In the genomic region with DNA sequence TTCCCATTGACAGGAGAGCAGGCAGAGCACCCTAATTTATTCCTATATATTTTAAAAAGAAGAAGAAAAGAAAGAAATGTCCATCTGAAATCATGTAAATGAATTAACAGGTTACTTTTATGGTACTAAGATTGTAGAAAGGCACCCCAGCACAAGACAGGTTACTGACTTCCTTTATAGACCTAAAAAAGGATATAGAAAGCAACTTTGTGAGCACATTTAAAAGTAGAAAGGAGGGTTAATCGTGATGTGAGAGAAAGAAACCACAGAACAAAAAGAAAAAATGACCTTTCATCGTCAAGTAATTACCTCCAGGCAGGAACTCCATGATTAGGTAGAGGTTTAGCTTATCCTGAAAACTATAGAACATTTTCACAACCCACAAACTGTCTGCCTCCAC, we compare ENCODE assay signal across 23 cellular contexts. TPM values are rescaled to one million over a fixed set of nuclear protein-coding genes. Genes with fewer than 3 reads are reported as not detected.
DNase-seq lines count a peak whose midpoint lies in the region; ATAC-seq, FAIRE-seq and TF ChIP-seq lines count a peak whose summit lies in the region.
"Had no signal": no experiment of that assay in that cellular context is flagged by ENCODE, and none has a peak within 500 bp of the region (broad histone marks: within the 10 kb centered on the region; RNA-seq: fewer than 3 reads in every experiment).

No MANE protein-coding gene starts in this region.

- no peaks in the 10 kb centered on the region for H3K9me3 ChIP-seq in MM.1S (replicated peaks; ENCODE audit: insufficient read depth, low read length)
- H3K9me3 ChIP-seq in GM12878 (replicated peaks; ENCODE audit: control insufficient read depth, insufficient read depth, low read length), result no peaks in the 10 kb centered on the region
- H3K9me3 ChIP-seq: Caco-2, SK-N-SH had no signal

- DNase-seq in natural killer cell (no peak), MM.1S (peak; percentile 46), GM12878 (ENCODE audit: low read depth, low spot score) (no peak), GM12892 (ENCODE audit: insufficient read length) (no peak)
- no peak for DNase-seq in natural killer cell treated with Interleukin-12 subunit alpha and Interleukin-12 subunit beta and Interleukin-15 and Interleukin-18, amount 100 ng/mL, for 72 hours (ENCODE audit: low spot score)
- DNase-seq: ACHN, C1 segment of cervical spinal cord, Caco-2, DMS153, GF-D8, GM23248, HCEC 1CT, MV-4-11, NCI-H1694 treated with DMSO at 0.1 percent for 48 hours, NCI-H510A, NCI-H774, OCI-M1, SHP77 treated with DMSO at 0.1 percent for 48 hours, SK-N-SH had no signal

- H3K4me1 Mint-ChIP-seq in natural killer cell, result peaks cover 37% of the 10 kb centered on the region in 2 donors
- peaks cover 10 to 19% of the 10 kb centered on the region in 2 donors for H3K4me1 Mint-ChIP-seq in natural killer cell treated with Interleukin-12 subunit alpha and Interleukin-12 subunit beta and Interleukin-15 and Interleukin-18, amount 100 ng/mL, for 72 hours (ENCODE audit: low read depth in 2 of 2)

- peaks cover 48% of the 10 kb centered on the region for H3F3A ChIP-seq in MM.1S (ENCODE audit: insufficient read depth, low read length)

- in situ Hi-C loops in GM12878 (cut with MboI), result no loop called here

- peaks cover 14% of the 10 kb centered on the region for H3K36me3 Mint-ChIP-seq in natural killer cell
- peaks cover 8% of the 10 kb centered on the region for H3K36me3 Mint-ChIP-seq in natural killer cell treated with Interleukin-12 subunit alpha and Interleukin-12 subunit beta and Interleukin-15 and Interleukin-18, amount 100 ng/mL, for 72 hours

- H2AFZ ChIP-seq in MM.1S (ENCODE audit: low read length) (peak overlapping the region; percentile 21; the same call in 1 of the 2 replicates), GM12878 (ENCODE audit: control insufficient read depth, low read depth, low read length) (no peak overlapping the region)
- H2AFZ ChIP-seq: GM23248 had no signal

- H4K20me1 ChIP-seq in MM.1S (ENCODE audit: insufficient read depth, low read length) (no peaks in the 10 kb centered on the region), GM12878 (ENCODE audit: control insufficient read depth, insufficient read depth) (no peaks in the 10 kb centered on the region)

- H3K27ac ChIP-seq in MM.1S (ENCODE audit: low read length) (peak overlapping the region; percentile 82), GM12878 (ENCODE audit: control insufficient read depth, insufficient read depth) (no peak overlapping the region)
- H3K27ac ChIP-seq: GM23248 had no signal

- RAD21 ChIA-PET in GM12878 (lab: Charles Lee; ENCODE audit: unreplicated experiment), result no interaction called here

- 69% methylated on average over 2 of the region's 2 CpGs for WGBS in GM12878 (ENCODE audit: insufficient coverage, insufficient replicate concordance, low lambda C conversion rate, missing lambda C conversion rate)

- POLR2A ChIA-PET in GM12878 (lab: Charles Lee), result interaction anchor here (0.8 kb wide), 1 partner anchor 123 kb away, joined by 4 read pairs; no protein-coding TSS in a partner anchor

- H3K27me3 ChIP-seq in MM.1S (replicated peaks; ENCODE audit: insufficient read depth, low read length) (no peaks in the 10 kb centered on the region), GM12878 (replicated peaks in 1 of 2; ENCODE audit: control insufficient read depth in 2 of 2, insufficient read depth in 2 of 2, low read length in 1 of 2) (no peaks in the 10 kb centered on the region)

- H3K27ac Mint-ChIP-seq in natural killer cell, result peak overlapping the region; percentile 78 to 80
- H3K27ac Mint-ChIP-seq in natural killer cell treated with Interleukin-12 subunit alpha and Interleukin-12 subunit beta and Interleukin-15 and Interleukin-18, amount 100 ng/mL, for 72 hours, result peak overlapping the region in 1 of 2 donors; percentile 41

- CTCF ChIA-PET in GM12878 (lab: Yijun Ruan, JAX), result interaction anchor here (0.7 to 1.7 kb wide), 6 partner anchors 8 to 500 kb away, joined by 3 to 5 read pairs (median 4); no protein-coding TSS in a partner anchor

- H3K4me1 ChIP-seq in MM.1S (ENCODE audit: low read length) (peaks cover 62% of the 10 kb centered on the region), GM12878 (ENCODE audit: control insufficient read depth, insufficient read depth, low read length) (peaks cover 3% of the 10 kb centered on the region; the same call in 1 of the 2 replicates)

- no peak for ATAC-seq in natural killer cell
- no peak for ATAC-seq in natural killer cell treated with Interleukin-12 subunit alpha and Interleukin-12 subunit beta and Interleukin-15 and Interleukin-18, amount 100 ng/mL, for 72 hours
- ATAC-seq in GM12878, result no peak
- ATAC-seq in GM21619 (IDR thresholded peaks at IDR 0.05; ENCODE audit: unreplicated experiment), result no peak
- ATAC-seq in HG02763 (IDR thresholded peaks at IDR 0.05; ENCODE audit: unreplicated experiment), result no peak
- ATAC-seq: K562 had no signal

- peak overlapping the region; percentile 87 for H3K4me2 ChIP-seq in MM.1S (ENCODE audit: low read depth, low read length)
- no peak overlapping the region for H3K4me2 ChIP-seq in GM12878 (ENCODE audit: control insufficient read depth, insufficient read depth)
- H3K4me2 ChIP-seq: SK-N-SH had no signal

- SMC1A ChIA-PET in GM12878 (lab: Charles Lee; ENCODE audit: uncharacterized antibody, unreplicated experiment), result interaction anchor here (0.7 to 2.8 kb wide), 3 partner anchors 11 to 74 kb away, joined by 3 to 6 read pairs (median 4); no protein-coding TSS in a partner anchor

- H3K9ac ChIP-seq in MM.1S (ENCODE audit: low read length), result peak overlapping the region; percentile 49; the same call in 1 of the 2 replicates
- no peak overlapping the region for H3K9ac ChIP-seq in GM12878 (ENCODE audit: control insufficient read depth, insufficient read depth, low read length)
- H3K9ac ChIP-seq: GM23248, SK-N-SH had no signal

- TF ChIP-seq EP300 in GM12878 (IDR thresholded peaks at IDR 0.05; ENCODE audit: borderline replicate concordance in 1 of 2, control insufficient read depth in 1 of 2, low read depth in 2 of 2, low read length in 2 of 2), result no peak

- TF ChIP-seq CTCF in natural killer cell (IDR thresholded peaks at IDR 0.05) (no peak), MM.1S (IDR thresholded peaks at IDR 0.05; ENCODE audit: low read length) (no peak), GM12878 (IDR thresholded peaks at IDR 0.05 in 2 of 3, conservative IDR thresholded peaks at IDR 0.05 in 1 of 3; ENCODE audit: control insufficient read depth in 2 of 3, extremely low read depth in 1 of 3, insufficient read depth in 1 of 3, low read depth in 3 of 3, low read length in 3 of 3) (no peak)

- BruUV-seq in GM12878 (replicated peaks; lab: Mats Ljungman, UMichigan), result TSS peak; percentile 14

- H3K4me3 ChIP-seq in MM.1S (ENCODE audit: low read length) (peak overlapping the region; percentile 51), GM12878 (no peak overlapping the region)
- H3K4me3 ChIP-seq: GM23248, K562 had no signal

- no peak for TF ChIP-seq RAD21 in GM12878 (IDR thresholded peaks at IDR 0.05; ENCODE audit: insufficient read depth, low read depth, low read length)

- no peak overlapping the region for H3K4me3 Mint-ChIP-seq in natural killer cell
- no peak overlapping the region for H3K4me3 Mint-ChIP-seq in natural killer cell treated with Interleukin-12 subunit alpha and Interleukin-12 subunit beta and Interleukin-15 and Interleukin-18, amount 100 ng/mL, for 72 hours

- peaks cover 11% of the 10 kb centered on the region; the same call in 1 of the 2 replicates for H3K79me2 ChIP-seq in MM.1S (ENCODE audit: low read length)
- no peaks in the 10 kb centered on the region for H3K79me2 ChIP-seq in GM12878 (ENCODE audit: control insufficient read depth, insufficient read depth, low read length)

- FAIRE-seq in GM12878 (lab: Jason Lieb, UNC), result no peak
- no peak for FAIRE-seq in GM12892 (lab: Jason Lieb, UNC)
- FAIRE-seq: GM19239, K562 had no signal

- intact Hi-C loops in natural killer cell (cut with micrococcal nuclease) (no loop called here), GM12878 (cut with micrococcal nuclease; ENCODE audit: unreplicated experiment) (no loop called here)

- H3K36me3 ChIP-seq in MM.1S (replicated peaks; ENCODE audit: insufficient read depth, low read length) (peaks cover 5% of the 10 kb centered on the region; the same call in 1 of the 2 replicates), GM12878 (ENCODE audit: control insufficient read depth in 2 of 2, insufficient read depth in 2 of 2, low read length in 1 of 2) (peaks cover 2 to 19% of the 10 kb centered on the region in 2 experiments)

- no peaks in the 10 kb centered on the region for H3K9me2 ChIP-seq in MM.1S (replicated peaks; ENCODE audit: insufficient read depth, low read length)
- H3K9me2 ChIP-seq: SK-N-SH had no signal

- no peaks in the 10 kb centered on the region for H3K27me3 Mint-ChIP-seq in natural killer cell (ENCODE audit: low read depth in 2 of 2)
- no peaks in the 10 kb centered on the region for H3K27me3 Mint-ChIP-seq in natural killer cell treated with Interleukin-12 subunit alpha and Interleukin-12 subunit beta and Interleukin-15 and Interleukin-18, amount 100 ng/mL, for 72 hours

- TF ChIP-seq POLR2A in GM12878 (IDR thresholded peaks at IDR 0.05; ENCODE audit: low read depth, low read length), result no peak
- no peak for TF ChIP-seq POLR2A in GM12892 (IDR thresholded peaks at IDR 0.05; ENCODE audit: low read depth, low read length)

- H3K9me3 Mint-ChIP-seq in natural killer cell, result no peaks in the 10 kb centered on the region
- no peaks in the 10 kb centered on the region for H3K9me3 Mint-ChIP-seq in natural killer cell treated with Interleukin-12 subunit alpha and Interleukin-12 subunit beta and Interleukin-15 and Interleukin-18, amount 100 ng/mL, for 72 hours

RNA-seq across cellular contexts. Expression of gene STK38, which starts 29.9 kb away (rescaled TPM):
- total RNA-seq in natural killer cell (100 to 1,000 TPM; 105 to 157 (median 126) TPM), GM12878 (2014; rRNA removed) (9.4 and 10.5 TPM in 2 replicates), GM12878 (2014; rRNA removed; fragmentation: Illumina TruSeq; extraction: Trizol) (13.6 and 13.7 TPM in 2 replicates), GM12878 (2021) (13.1 and 15.4 TPM in 2 replicates)
- total RNA-seq in natural killer cell treated with Interleukin-12 subunit alpha and Interleukin-12 subunit beta and Interleukin-15 and Interleukin-18, amount 100 ng/mL, for 72 hours, result 10 to 100 TPM; 26.4 to 32.5 TPM
- total RNA-seq in GM12878 (2013; cell fraction: nucleolus; rRNA removed), result 26.5 and 28.5 TPM in 2 replicates
- 10.0 TPM for polyA plus RNA-seq in GM12878 (2011; ENCODE audit: low read depth)
- polyA plus RNA-seq in GM12878 (2011; rRNA removed) (13.5 and 17.0 TPM in 2 replicates), GM12878 (2014; fragmentation: Illumina TruSeq; extraction: Trizol) (18.7 and 22.1 TPM in 2 replicates), GM12878 (2014; fragmentation: Nextera tagmentation; extraction: Ambion mirVana) (1 to 10 TPM; 4.1 to 6.6 TPM), GM12878 (2014; rRNA removed) (11.2 and 11.8 TPM in 2 replicates), GM12878 (2016; fragmentation: Nextera tagmentation; extraction: Ambion mirVana) (10 to 100 TPM; 17.1 to 17.5 TPM)
- 7.0 and 10.3 TPM in 2 replicates for polyA plus RNA-seq in GM12878 (2011; cell fraction: cytosol; rRNA removed)
- 18.9 and 19.3 TPM in 2 replicates for polyA plus RNA-seq in GM12878 (2011; cell fraction: nucleus; rRNA removed)
- polyA plus RNA-seq in GM12878 (2012), result 10.1 and 13.7 TPM in 2 replicates
- polyA minus RNA-seq in GM12878 (2011; rRNA and poly(A)+ RNA removed), result 6.7 and 7.2 TPM in 2 replicates
- 3.7 and 5.0 TPM in 2 replicates for polyA minus RNA-seq in GM12878 (2011; cell fraction: cytosol; rRNA and poly(A)+ RNA removed)
- 5.0 and 7.3 TPM in 2 replicates for polyA minus RNA-seq in GM12878 (2011; cell fraction: nucleus; rRNA and poly(A)+ RNA removed)
- polyA plus RNA-seq in GM12892 (2012; ENCODE audit: missing spikeins), result 13.9 TPM
